ENCODE assay signal across 13 cellular contexts in the genomic region with DNA sequence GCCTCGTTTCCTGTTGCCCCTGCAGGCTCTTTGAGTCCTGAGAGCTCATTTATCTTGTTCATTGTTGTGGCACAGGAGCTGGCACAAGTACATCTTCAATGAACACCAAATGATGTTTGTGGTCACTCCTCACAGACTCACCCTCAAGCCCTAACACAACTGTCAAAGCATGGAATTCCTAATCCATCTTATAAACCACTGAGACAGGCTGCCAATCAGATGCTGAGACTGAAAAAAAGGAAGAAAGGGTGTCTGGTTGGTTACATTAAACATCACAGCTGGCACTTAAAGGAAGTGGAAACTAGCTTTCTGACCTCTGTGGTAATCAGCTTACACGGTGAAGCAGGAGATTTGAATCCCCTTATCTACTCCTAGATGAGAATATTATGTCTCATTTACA.
DNase-seq lines count a peak whose midpoint lies in the region; ATAC-seq and TF ChIP-seq lines count a peak whose summit lies in the region.
"Had no signal": no experiment of that assay in that cellular context is flagged by ENCODE, and none has a peak within 500 bp of the region (broad histone marks: within the 10 kb centered on the region; RNA-seq: fewer than 3 reads in every experiment).

No MANE protein-coding gene starts in this region.

- no peaks in the 10 kb centered on the region for H3K27me3 ChIP-seq in Loucy (ENCODE audit: insufficient read depth, low read length, poor library complexity, severe bottlenecking)

- H4K20me1 ChIP-seq in Loucy (ENCODE audit: insufficient read depth, low read length, poor library complexity, severe bottlenecking), result no peaks in the 10 kb centered on the region

- H3K9ac ChIP-seq in Loucy (ENCODE audit: low read depth, low read length, poor library complexity, severe bottlenecking), result peak overlapping the region; percentile 43

- no peaks in the 10 kb centered on the region for H3K9me2 ChIP-seq in Loucy (replicated peaks; ENCODE audit: low read depth, low read length)

- peak overlapping the region; percentile 82 for H3K4me2 ChIP-seq in Loucy (ENCODE audit: low read depth, low read length, poor library complexity, severe bottlenecking)

- H3K4me1 ChIP-seq in Loucy (ENCODE audit: insufficient read depth, low read length, poor library complexity, severe bottlenecking), result peaks cover 54% of the 10 kb centered on the region
- H3K4me1 ChIP-seq: psoas muscle had no signal

- ATAC-seq in HG03460 (IDR thresholded peaks at IDR 0.05; ENCODE audit: unreplicated experiment), result no peak
- ATAC-seq: activated CD4-positive, alpha-beta T cell treated with anti-CD3 and anti-CD28 coated beads for 36 hours; mucosa of descending colon; psoas muscle had no signal

- TF ChIP-seq CTCF in Loucy (conservative IDR thresholded peaks at IDR 0.05; ENCODE audit: low read length), result no peak
- no peak for TF ChIP-seq CTCF in retinal pigment epithelial cell (conservative IDR thresholded peaks at IDR 0.05; ENCODE audit: low read depth, low read length)

- peaks cover 13% of the 10 kb centered on the region; the same call in 1 of the 2 replicates for H3F3A ChIP-seq in Loucy (ENCODE audit: low read depth)

- DNase-seq in NOMO-1 treated with DMSO at 0.1 percent for 48 hours (lab: John Stamatoyannopoulos, UW; ENCODE audit: unreplicated experiment), result peak; percentile 6
- no peak for DNase-seq in NOMO-1 treated with dmso at 0.1 percent for 144 hours (lab: John Stamatoyannopoulos, UW; ENCODE audit: unreplicated experiment)
- peak; percentile 1 for DNase-seq in SW480 (ENCODE audit: low spot score)
- peak; percentile 25 for DNase-seq in retinal pigment epithelial cell (ENCODE audit: low read depth)
- no peak for DNase-seq in Ammon's horn (ENCODE audit: low spot score)
- no peak for DNase-seq in HuH-7.5 (ENCODE audit: low spot score)
- DNase-seq: activated CD4-positive, alpha-beta T cell treated with anti-CD3 and anti-CD28 coated beads for 36 hours; amniotic stem cell; dermis blood vessel endothelial cell; mucosa of descending colon; psoas muscle had no signal

- H3K4me3 ChIP-seq in Loucy (ENCODE audit: low read length, poor library complexity, severe bottlenecking) (peak overlapping the region; percentile 67), retinal pigment epithelial cell (ENCODE audit: low read length) (no peak overlapping the region)
- H3K4me3 ChIP-seq: mucosa of descending colon, psoas muscle had no signal

- H3K79me2 ChIP-seq in Loucy (ENCODE audit: insufficient read depth, low read length), result no peaks in the 10 kb centered on the region

- peaks cover 4% of the 10 kb centered on the region; the same call in 1 of the 2 replicates for H3K9me3 ChIP-seq in Loucy (ENCODE audit: insufficient read depth, low read depth, low read length)
- H3K9me3 ChIP-seq: mucosa of descending colon, psoas muscle had no signal

- H2AFZ ChIP-seq in Loucy (ENCODE audit: low read length), result no peak overlapping the region

- no peaks in the 10 kb centered on the region for H3K36me3 ChIP-seq in Loucy (ENCODE audit: insufficient read depth, low read length)

Comparison
In these comparisons a context has a peak if more than half of its experiments do, and no peak if none do; other contexts are left out.
1. DNase-seq: peak in NOMO-1 treated with DMSO at 0.1 percent for 48 hours (single experiment), SW480 (single experiment) and retinal pigment epithelial cell (single experiment); none in NOMO-1 treated with dmso at 0.1 percent for 144 hours (single experiment), Ammon's horn (single experiment) and HuH-7.5 (single experiment).